Comparison of ENCODE assay signal across 2 cellular contexts in genomic region chr17:30230596-30231125, GRCh38.
TF ChIP-seq lines count a peak whose summit lies in the region.

No MANE protein-coding gene starts in this region.

TF ChIP-seq in GM23338, 12 proteins besides CTCF, POLR2A, EP300 and RAD21 (continued from another document):
- TF ChIP-seq EZH2phosphoT487 (IDR thresholded peaks at IDR 0.05; ENCODE audit: unreplicated experiment): no peak
- TF ChIP-seq ZNF462 (CRISPR knock-in tag; IDR thresholded peaks at IDR 0.05): no peak
- no peak for TF ChIP-seq STAT1 (IDR thresholded peaks at IDR 0.05; ENCODE audit: unreplicated experiment)
- TF ChIP-seq ETS1 (IDR thresholded peaks at IDR 0.05): no peak
- no peak for TF ChIP-seq EZH2 (IDR thresholded peaks at IDR 0.05; ENCODE audit: low read depth, unreplicated experiment)

TF ChIP-seq in WTC11, 78 proteins besides CTCF, POLR2A, EP300 and RAD21 (continued from another document):
- TF ChIP-seq ZMAT4 (CRISPR knock-in tag; IDR thresholded peaks at IDR 0.05) (no peak), NR2C2 (CRISPR knock-in tag; IDR thresholded peaks at IDR 0.05) (no peak), USF1 (CRISPR knock-in tag; IDR thresholded peaks at IDR 0.05) (no peak), SP1 (CRISPR knock-in tag; conservative IDR thresholded peaks at IDR 0.05) (no peak), CDX4 (CRISPR knock-in tag; IDR thresholded peaks at IDR 0.05; ENCODE audit: borderline replicate concordance) (no peak), ZNF396 (CRISPR knock-in tag; IDR thresholded peaks at IDR 0.05; ENCODE audit: borderline replicate concordance) (no peak), FOXP1 (CRISPR knock-in tag; IDR thresholded peaks at IDR 0.05; ENCODE audit: borderline replicate concordance) (no peak), IRF1 (CRISPR knock-in tag; IDR thresholded peaks at IDR 0.05) (no peak)
